1 cellular context compared by ENCODE assay signal in the genomic region with DNA sequence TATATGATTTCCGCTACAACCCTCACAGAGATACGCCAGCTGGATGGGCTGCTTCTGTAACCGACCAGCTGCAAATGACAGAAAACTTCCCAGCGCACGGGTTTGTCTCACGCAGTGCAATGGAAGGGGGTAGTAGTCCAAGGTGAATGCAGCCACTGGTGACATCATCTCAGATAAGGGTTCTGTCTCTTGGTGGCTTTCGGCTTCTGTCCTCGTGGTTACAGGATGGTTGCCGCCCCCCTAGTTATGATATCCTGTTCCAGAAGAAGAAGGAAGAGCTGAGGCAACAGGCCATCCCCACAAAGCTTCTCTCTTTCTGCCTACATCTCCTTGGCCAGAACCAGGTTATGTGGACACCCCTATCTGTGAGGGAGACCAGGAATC.
TF ChIP-seq lines count a peak whose summit lies in the region.

No MANE protein-coding gene starts in this region.

TF ChIP-seq in H1, 55 proteins besides CTCF, POLR2A, EP300 and RAD21 (continued from another document):
- no peak for TF ChIP-seq E2F6 (IDR thresholded peaks at IDR 0.05)
- no peak for TF ChIP-seq EGR1 (IDR thresholded peaks at IDR 0.05; ENCODE audit: borderline replicate concordance, low read depth, low read length)
